In the genomic region with DNA sequence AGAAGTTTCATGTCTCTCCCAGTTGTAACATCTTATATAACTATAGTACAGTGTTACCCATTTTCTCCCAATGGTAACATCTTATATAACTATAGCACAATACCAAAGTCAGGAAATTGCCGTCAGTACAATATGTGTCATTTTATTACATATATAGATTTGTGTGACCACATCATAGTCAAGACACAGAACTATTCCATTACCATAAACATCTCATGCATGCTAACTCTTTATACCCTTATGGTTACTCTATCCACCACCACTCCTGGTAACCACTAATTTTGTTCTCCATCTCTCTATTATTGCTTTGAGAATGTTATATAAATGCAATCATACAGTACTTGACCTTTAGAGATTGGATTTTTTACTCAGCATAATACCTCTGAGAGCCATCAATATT, we compare ENCODE assay signal across 30 cellular contexts.
A peak's percentile ranks its signal among the peaks of the same experiment; 100 is the strongest.
DNase-seq lines count a peak whose midpoint lies in the region; ATAC-seq, FAIRE-seq and TF ChIP-seq lines count a peak whose summit lies in the region.
"Had no signal": no experiment of that assay in that cellular context is flagged by ENCODE, and none has a peak within 500 bp of the region (broad histone marks: within the 10 kb centered on the region; RNA-seq: fewer than 3 reads in every experiment).

No MANE protein-coding gene starts in this region.

- no peaks in the 10 kb centered on the region for H4K20me1 ChIP-seq in GM12878 (ENCODE audit: control insufficient read depth, insufficient read depth)

- no peak overlapping the region for H3K9ac ChIP-seq in GM12878 (ENCODE audit: control insufficient read depth, insufficient read depth, low read length)
- H3K9ac ChIP-seq: GM23248 had no signal

- H3K4me1 ChIP-seq in GM12878 (ENCODE audit: control insufficient read depth, insufficient read depth, low read length), result peaks cover 3% of the 10 kb centered on the region; the same call in 1 of the 2 replicates
- H3K4me1 ChIP-seq: BE2C, SJSA1 had no signal

- no peak for TF ChIP-seq RAD21 in GM12878 (IDR thresholded peaks at IDR 0.05; ENCODE audit: insufficient read depth, low read depth, low read length)

- H3K4me2 ChIP-seq in GM12878 (ENCODE audit: control insufficient read depth, insufficient read depth), result no peak overlapping the region
- H3K4me2 ChIP-seq: PC-9 had no signal

- FAIRE-seq in GM12878 (lab: Jason Lieb, UNC), result no peak

- SMC1A ChIA-PET in GM12878 (lab: Charles Lee; ENCODE audit: uncharacterized antibody, unreplicated experiment), result no interaction called here

- H3K4me3 ChIP-seq in GM12878 (no peak overlapping the region), MG63 (no peak overlapping the region)
- H3K4me3 ChIP-seq: GM23248, PC-9, SJSA1 had no signal

- no peak overlapping the region for H3K4me3 Mint-ChIP-seq in activated CD8-positive, alpha-beta T cell treated with anti-CD3 and anti-CD28 coated beads for 36 hours
- no peak overlapping the region for H3K4me3 Mint-ChIP-seq in activated CD8-positive, alpha-beta T cell treated with anti-CD3 and anti-CD28 coated beads, Interleukin-2, amount 10 ng/mL, durations not matched to agents 7 days and 5 days
- no peak overlapping the region for H3K4me3 Mint-ChIP-seq in stimulated activated naive B cell treated with anti-CD40 and anti-IgM and Interleukin-4, amounts not matched to agents 10 μg/mL and 1 μg/mL and 100 μg/mL, for 72 hours
- H3K4me3 Mint-ChIP-seq: CD4-positive, CD25-positive, alpha-beta regulatory T cell; T-cell had no signal

- TF ChIP-seq POLR2A in GM12878 (IDR thresholded peaks at IDR 0.05; ENCODE audit: low read depth, low read length), result no peak

- no peaks in the 10 kb centered on the region for H3K36me3 ChIP-seq in GM12878 (ENCODE audit: control insufficient read depth in 2 of 2, insufficient read depth in 2 of 2, low read length in 1 of 2)
- H3K36me3 ChIP-seq in MG63, result no peaks in the 10 kb centered on the region
- H3K36me3 ChIP-seq: BE2C, SJSA1 had no signal

- in situ Hi-C loops in GM12878 (cut with MboI), result no loop called here

- CTCF ChIA-PET in activated CD8-positive, alpha-beta T cell treated with anti-CD3 and anti-CD28 coated beads for 36 hours (lab: Charles Lee), result no interaction called here
- CTCF ChIA-PET in activated CD8-positive, alpha-beta T cell treated with anti-CD3 and anti-CD28 coated beads, Interleukin-2, amount 10 ng/mL, durations not matched to agents 7 days and 5 days (lab: Charles Lee), result no interaction called here
- CTCF ChIA-PET in GM12878 (lab: Yijun Ruan, JAX), result no interaction called here

- H3K27ac ChIP-seq in GM12878 (ENCODE audit: control insufficient read depth, insufficient read depth), result no peak overlapping the region
- H3K27ac ChIP-seq: GM23248, PC-9, SJSA1 had no signal

- H3K36me3 Mint-ChIP-seq in activated CD8-positive, alpha-beta T cell treated with anti-CD3 and anti-CD28 coated beads for 36 hours (ENCODE audit: low read depth), result peaks cover 2% of the 10 kb centered on the region
- H3K36me3 Mint-ChIP-seq in activated CD8-positive, alpha-beta T cell treated with anti-CD3 and anti-CD28 coated beads, Interleukin-2, amount 10 ng/mL, durations not matched to agents 7 days and 5 days (ENCODE audit: low read depth), result no peaks in the 10 kb centered on the region
- H3K36me3 Mint-ChIP-seq in stimulated activated naive B cell treated with anti-CD40 and anti-IgM and Interleukin-4, amounts not matched to agents 10 μg/mL and 1 μg/mL and 100 μg/mL, for 72 hours, result peaks cover 14 to 21% of the 10 kb centered on the region in 2 donors

- BruUV-seq in GM12878 (replicated peaks; lab: Mats Ljungman, UMichigan), result no TSS peak

- peaks cover 2% of the 10 kb centered on the region for H3K9me3 Mint-ChIP-seq in activated CD8-positive, alpha-beta T cell treated with anti-CD3 and anti-CD28 coated beads for 36 hours
- H3K9me3 Mint-ChIP-seq in activated CD8-positive, alpha-beta T cell treated with anti-CD3 and anti-CD28 coated beads, Interleukin-2, amount 10 ng/mL, durations not matched to agents 7 days and 5 days (ENCODE audit: insufficient read depth), result no peaks in the 10 kb centered on the region
- peaks cover 2 to 6% of the 10 kb centered on the region in 2 donors for H3K9me3 Mint-ChIP-seq in stimulated activated naive B cell treated with anti-CD40 and anti-IgM and Interleukin-4, amounts not matched to agents 10 μg/mL and 1 μg/mL and 100 μg/mL, for 72 hours
- H3K9me3 Mint-ChIP-seq: T-cell had no signal

- TF ChIP-seq EP300 in GM12878 (IDR thresholded peaks at IDR 0.05; ENCODE audit: borderline replicate concordance in 1 of 2, control insufficient read depth in 1 of 2, low read depth in 2 of 2, low read length in 2 of 2), result no peak

- no peak overlapping the region for H3K27ac Mint-ChIP-seq in activated CD8-positive, alpha-beta T cell treated with anti-CD3 and anti-CD28 coated beads for 36 hours
- no peak overlapping the region for H3K27ac Mint-ChIP-seq in activated CD8-positive, alpha-beta T cell treated with anti-CD3 and anti-CD28 coated beads, Interleukin-2, amount 10 ng/mL, durations not matched to agents 7 days and 5 days
- H3K27ac Mint-ChIP-seq in stimulated activated naive B cell treated with anti-CD40 and anti-IgM and Interleukin-4, amounts not matched to agents 10 μg/mL and 1 μg/mL and 100 μg/mL, for 72 hours, result no peak overlapping the region
- H3K27ac Mint-ChIP-seq: CD4-positive, CD25-positive, alpha-beta regulatory T cell; T-cell had no signal

- 92% methylated on average over 1 of the region's 1 CpG for WGBS in GM12878 (ENCODE audit: insufficient coverage, insufficient replicate concordance, low lambda C conversion rate, missing lambda C conversion rate)

- H3K27me3 ChIP-seq in GM12878 (replicated peaks in 1 of 2; ENCODE audit: control insufficient read depth in 2 of 2, insufficient read depth in 2 of 2, low read length in 1 of 2) (no peaks in the 10 kb centered on the region), MG63 (no peaks in the 10 kb centered on the region)
- H3K27me3 ChIP-seq: BE2C, SJSA1 had no signal

- no peak for DNase-seq in activated CD8-positive, alpha-beta T cell treated with anti-CD3 and anti-CD28 coated beads for 36 hours
- DNase-seq in activated CD8-positive, alpha-beta T cell treated with anti-CD3 and anti-CD28 coated beads, Interleukin-2, amount 10 ng/mL, durations not matched to agents 7 days and 5 days, result no peak
- DNase-seq in GM12878 (ENCODE audit: low read depth, low spot score) (no peak), MG63 (no peak)
- DNase-seq in stimulated activated naive B cell treated with anti-CD40 and anti-IgM and Interleukin-4, amounts not matched to agents 10 μg/mL and 1 μg/mL and 100 μg/mL, for 72 hours, result no peak
- DNase-seq: 8988T; ACHN; BE2C; CD4-positive, CD25-positive, alpha-beta regulatory T cell; DMS153; DND-41; GM23248; H7; IMR-90; KG1; MM.1S; NCI-H1092; NCI-H1417 treated with DMSO at 0.1 percent for 48 hours; NCI-H1694 treated with DMSO at 0.1 percent for 48 hours; NCI-H2081 treated with DMSO at 0.1 percent for 48 hours; NCI-H446 treated with DMSO at 0.1 percent for 48 hours; NCI-H526; NCI-H82; NK-92 treated with Interleukin-12 subunit alpha and Interleukin-12 subunit beta, amount 100 ng/mL, for 24 hours; PC-9; T-cell had no signal

- RAD21 ChIA-PET in GM12878 (lab: Charles Lee; ENCODE audit: unreplicated experiment), result no interaction called here

- H3K79me2 ChIP-seq in GM12878 (ENCODE audit: control insufficient read depth, insufficient read depth, low read length), result no peaks in the 10 kb centered on the region

- H3K9me3 ChIP-seq in GM12878 (replicated peaks; ENCODE audit: control insufficient read depth, insufficient read depth, low read length), result no peaks in the 10 kb centered on the region
- no peaks in the 10 kb centered on the region for H3K9me3 ChIP-seq in MG63
- H3K9me3 ChIP-seq: BE2C, SJSA1 had no signal

- peaks cover 7% of the 10 kb centered on the region for H3K4me1 Mint-ChIP-seq in activated CD8-positive, alpha-beta T cell treated with anti-CD3 and anti-CD28 coated beads for 36 hours (ENCODE audit: low read depth)
- peaks cover 1% of the 10 kb centered on the region for H3K4me1 Mint-ChIP-seq in activated CD8-positive, alpha-beta T cell treated with anti-CD3 and anti-CD28 coated beads, Interleukin-2, amount 10 ng/mL, durations not matched to agents 7 days and 5 days (ENCODE audit: low read depth)
- peaks cover 10 to 19% of the 10 kb centered on the region in 2 donors for H3K4me1 Mint-ChIP-seq in stimulated activated naive B cell treated with anti-CD40 and anti-IgM and Interleukin-4, amounts not matched to agents 10 μg/mL and 1 μg/mL and 100 μg/mL, for 72 hours

- ATAC-seq in activated CD8-positive, alpha-beta T cell treated with anti-CD3 and anti-CD28 coated beads for 36 hours, result peak; percentile 20
- no peak for ATAC-seq in activated CD8-positive, alpha-beta T cell treated with anti-CD3 and anti-CD28 coated beads, Interleukin-2, amount 10 ng/mL, durations not matched to agents 7 days and 5 days
- ATAC-seq in GM18519 (IDR thresholded peaks at IDR 0.05; ENCODE audit: low FRiP score, unreplicated experiment), result peak; percentile 12
- peak; percentile 29 for ATAC-seq in HG02884 (IDR thresholded peaks at IDR 0.05; ENCODE audit: unreplicated experiment)
- peak; percentile 53 for ATAC-seq in GM12878
- ATAC-seq in stimulated activated naive B cell treated with anti-CD40 and anti-IgM and Interleukin-4, amounts not matched to agents 10 μg/mL and 1 μg/mL and 100 μg/mL, for 72 hours (replicated peaks), result no peak
- ATAC-seq: Right ventricle myocardium inferior, T-cell had no signal

- no peak for TF ChIP-seq CTCF in activated CD8-positive, alpha-beta T cell treated with anti-CD3 and anti-CD28 coated beads for 36 hours (IDR thresholded peaks at IDR 0.05)
- no peak for TF ChIP-seq CTCF in GM12878 (IDR thresholded peaks at IDR 0.05 in 2 of 3, conservative IDR thresholded peaks at IDR 0.05 in 1 of 3; ENCODE audit: control insufficient read depth in 2 of 3, extremely low read depth in 1 of 3, insufficient read depth in 1 of 3, low read depth in 3 of 3, low read length in 3 of 3)

- no peak overlapping the region for H2AFZ ChIP-seq in GM12878 (ENCODE audit: control insufficient read depth, low read depth, low read length)
- H2AFZ ChIP-seq: GM23248, PC-9 had no signal

- no peaks in the 10 kb centered on the region for H3K27me3 Mint-ChIP-seq in activated CD8-positive, alpha-beta T cell treated with anti-CD3 and anti-CD28 coated beads for 36 hours
- H3K27me3 Mint-ChIP-seq in activated CD8-positive, alpha-beta T cell treated with anti-CD3 and anti-CD28 coated beads, Interleukin-2, amount 10 ng/mL, durations not matched to agents 7 days and 5 days (ENCODE audit: low read depth), result no peaks in the 10 kb centered on the region
- no peaks in the 10 kb centered on the region for H3K27me3 Mint-ChIP-seq in stimulated activated naive B cell treated with anti-CD40 and anti-IgM and Interleukin-4, amounts not matched to agents 10 μg/mL and 1 μg/mL and 100 μg/mL, for 72 hours
- H3K27me3 Mint-ChIP-seq: T-cell had no signal

- intact Hi-C loops in activated CD8-positive, alpha-beta T cell treated with anti-CD3 and anti-CD28 coated beads for 36 hours (cut with micrococcal nuclease), result no loop called here
- intact Hi-C loops in GM12878 (cut with micrococcal nuclease; ENCODE audit: unreplicated experiment), result no loop called here

- POLR2A ChIA-PET in activated CD8-positive, alpha-beta T cell treated with anti-CD3 and anti-CD28 coated beads for 36 hours (lab: Charles Lee), result no interaction called here
- POLR2A ChIA-PET in activated CD8-positive, alpha-beta T cell treated with anti-CD3 and anti-CD28 coated beads, Interleukin-2, amount 10 ng/mL, durations not matched to agents 7 days and 5 days (lab: Charles Lee), result no interaction called here
- POLR2A ChIA-PET in GM12878 (lab: Charles Lee), result no interaction called here

Comparison
In these comparisons a context has a peak if more than half of its experiments do, and no peak if none do; other contexts are left out.
1. ATAC-seq: peak in activated CD8-positive, alpha-beta T cell treated with anti-CD3 and anti-CD28 coated beads for 36 hours (single experiment), GM18519 (single experiment), HG02884 (single experiment) and GM12878 (single experiment); none in activated CD8-positive, alpha-beta T cell treated with anti-CD3 and anti-CD28 coated beads, Interleukin-2, amount 10 ng/mL, durations not matched to agents 7 days and 5 days (single experiment) and stimulated activated naive B cell treated with anti-CD40 and anti-IgM and Interleukin-4, amounts not matched to agents 10 μg/mL and 1 μg/mL and 100 μg/mL, for 72 hours (0 of 2).